ENCODE assay signal across 1 cellular context in the genomic region with DNA sequence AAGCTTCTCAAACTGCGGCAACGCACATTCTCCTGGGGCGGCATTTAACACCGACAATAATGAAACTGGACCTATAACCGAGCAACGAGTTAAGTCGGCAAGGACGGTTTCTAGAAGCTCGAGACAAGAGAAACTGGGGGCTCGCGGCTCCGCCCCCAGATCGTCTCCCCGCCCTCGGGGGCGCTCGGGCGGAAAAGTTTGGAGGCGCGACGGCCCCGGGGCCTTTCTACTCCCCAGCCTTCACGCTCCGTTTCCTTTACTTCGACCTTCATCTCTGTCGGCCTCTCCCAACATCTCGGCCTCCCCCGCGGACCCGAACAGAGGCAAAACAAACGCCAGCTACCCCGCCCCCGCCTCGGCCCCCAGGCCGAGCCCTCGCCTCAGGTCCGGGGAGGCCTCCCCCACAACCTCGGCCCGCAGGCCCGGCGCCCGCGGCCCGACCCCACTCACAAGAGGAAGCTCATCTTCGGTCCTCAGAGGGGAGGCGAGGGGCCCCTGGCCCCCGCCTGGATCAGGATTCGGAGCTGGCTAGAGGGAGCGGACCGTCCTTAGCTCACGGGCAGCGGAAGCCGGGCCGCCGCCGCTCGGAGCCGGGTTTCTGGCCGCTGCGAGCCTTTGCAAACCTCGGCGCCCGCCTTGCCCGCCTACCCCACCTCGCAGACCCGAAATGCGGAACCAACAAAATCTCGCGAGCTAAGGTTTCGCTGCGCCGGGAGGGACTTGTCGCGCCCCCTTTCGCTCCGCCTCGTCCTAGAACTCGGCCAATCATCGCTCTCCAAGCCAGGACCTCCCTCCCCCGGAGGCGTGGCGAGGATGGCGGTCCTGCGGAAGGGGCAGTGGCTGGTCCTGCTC.
TF ChIP-seq lines count a peak whose summit lies in the region.

A gene (minus strand): TSS at position 669 of the 852 bp plus-strand sequence. CDS start 205 bp downstream, at position 464.

TF ChIP-seq in HepG2, 621 proteins besides CTCF, POLR2A, EP300 and RAD21 (continued from another document and continues in another):
- TF ChIP-seq, protein P1, sequence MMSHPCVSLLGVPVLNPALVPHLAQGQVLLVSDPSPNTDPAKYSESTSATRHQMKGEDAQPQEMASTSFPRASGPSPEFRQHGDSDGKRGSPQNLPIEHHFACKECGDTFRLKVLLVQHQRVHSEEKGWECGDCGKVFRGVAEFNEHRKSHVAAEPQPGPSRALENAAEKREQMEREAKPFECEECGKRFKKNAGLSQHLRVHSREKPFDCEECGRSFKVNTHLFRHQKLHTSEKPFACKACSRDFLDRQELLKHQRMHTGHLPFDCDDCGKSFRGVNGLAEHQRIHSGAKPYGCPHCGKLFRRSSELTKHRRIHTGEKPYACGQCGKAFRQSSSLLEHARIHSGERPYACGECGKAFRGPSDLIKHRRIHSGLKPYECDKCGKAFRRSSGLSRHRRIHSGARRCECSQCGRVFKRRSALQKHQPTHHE (CRISPR knock-in tag; IDR thresholded peaks at IDR 0.05; ENCODE audit: borderline replicate concordance) = peak; percentile 83; the same call in 1 of the 2 replicates
- TF ChIP-seq BORCS8-MEF2B (CRISPR knock-in tag; IDR thresholded peaks at IDR 0.05) = no peak
- TF ChIP-seq, protein P2, sequence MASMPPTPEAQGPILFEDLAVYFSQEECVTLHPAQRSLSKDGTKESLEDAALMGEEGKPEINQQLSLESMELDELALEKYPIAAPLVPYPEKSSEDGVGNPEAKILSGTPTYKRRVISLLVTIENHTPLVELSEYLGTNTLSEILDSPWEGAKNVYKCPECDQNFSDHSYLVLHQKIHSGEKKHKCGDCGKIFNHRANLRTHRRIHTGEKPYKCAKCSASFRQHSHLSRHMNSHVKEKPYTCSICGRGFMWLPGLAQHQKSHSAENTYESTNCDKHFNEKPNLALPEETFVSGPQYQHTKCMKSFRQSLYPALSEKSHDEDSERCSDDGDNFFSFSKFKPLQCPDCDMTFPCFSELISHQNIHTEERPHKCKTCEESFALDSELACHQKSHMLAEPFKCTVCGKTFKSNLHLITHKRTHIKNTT (CRISPR knock-in tag; IDR thresholded peaks at IDR 0.05) = no peak
- peak; percentile 75; the same call in 1 of the 2 replicates for TF ChIP-seq ZNF225 (CRISPR knock-in tag; IDR thresholded peaks at IDR 0.05)
- TF ChIP-seq HMGA1 (CRISPR knock-in tag; conservative IDR thresholded peaks at IDR 0.05) = no peak
- TF ChIP-seq YY1 (IDR thresholded peaks at IDR 0.05; ENCODE audit: insufficient read depth, insufficient replicate concordance, low read depth, low read length) = peak; percentile 84
- TF ChIP-seq, protein P3, sequence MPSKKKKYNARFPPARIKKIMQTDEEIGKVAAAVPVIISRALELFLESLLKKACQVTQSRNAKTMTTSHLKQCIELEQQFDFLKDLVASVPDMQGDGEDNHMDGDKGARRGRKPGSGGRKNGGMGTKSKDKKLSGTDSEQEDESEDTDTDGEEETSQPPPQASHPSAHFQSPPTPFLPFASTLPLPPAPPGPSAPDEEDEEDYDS (CRISPR knock-in tag; IDR thresholded peaks at IDR 0.05) = peak; percentile 94
- no peak; the same call in 1 of the 2 replicates for TF ChIP-seq ZNF776 (CRISPR knock-in tag; IDR thresholded peaks at IDR 0.05)
- TF ChIP-seq ZNF343 (CRISPR knock-in tag; IDR thresholded peaks at IDR 0.05) = no peak; the same call in 1 of the 2 replicates
- peak; percentile 66 for TF ChIP-seq PTBP1 (IDR thresholded peaks at IDR 0.05; ENCODE audit: low read depth, low read length, poor library complexity, severe bottlenecking)
- no peak for TF ChIP-seq ZNF510 (CRISPR knock-in tag; IDR thresholded peaks at IDR 0.05; ENCODE audit: low read depth)
- TF ChIP-seq, protein P4, sequence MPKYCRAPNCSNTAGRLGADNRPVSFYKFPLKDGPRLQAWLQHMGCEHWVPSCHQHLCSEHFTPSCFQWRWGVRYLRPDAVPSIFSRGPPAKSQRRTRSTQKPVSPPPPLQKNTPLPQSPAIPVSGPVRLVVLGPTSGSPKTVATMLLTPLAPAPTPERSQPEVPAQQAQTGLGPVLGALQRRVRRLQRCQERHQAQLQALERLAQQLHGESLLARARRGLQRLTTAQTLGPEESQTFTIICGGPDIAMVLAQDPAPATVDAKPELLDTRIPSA (CRISPR knock-in tag; IDR thresholded peaks at IDR 0.05; ENCODE audit: borderline replicate concordance) = peak; percentile 91
- no peak; the same call in 1 of the 2 replicates for TF ChIP-seq ZNF761 (CRISPR knock-in tag; conservative IDR thresholded peaks at IDR 0.05)
- no peak for TF ChIP-seq SMC3 (IDR thresholded peaks at IDR 0.05; ENCODE audit: low read length)
- no peak for TF ChIP-seq FOXJ3 (CRISPR knock-in tag; IDR thresholded peaks at IDR 0.05; ENCODE audit: borderline replicate concordance)
- TF ChIP-seq, protein P5, sequence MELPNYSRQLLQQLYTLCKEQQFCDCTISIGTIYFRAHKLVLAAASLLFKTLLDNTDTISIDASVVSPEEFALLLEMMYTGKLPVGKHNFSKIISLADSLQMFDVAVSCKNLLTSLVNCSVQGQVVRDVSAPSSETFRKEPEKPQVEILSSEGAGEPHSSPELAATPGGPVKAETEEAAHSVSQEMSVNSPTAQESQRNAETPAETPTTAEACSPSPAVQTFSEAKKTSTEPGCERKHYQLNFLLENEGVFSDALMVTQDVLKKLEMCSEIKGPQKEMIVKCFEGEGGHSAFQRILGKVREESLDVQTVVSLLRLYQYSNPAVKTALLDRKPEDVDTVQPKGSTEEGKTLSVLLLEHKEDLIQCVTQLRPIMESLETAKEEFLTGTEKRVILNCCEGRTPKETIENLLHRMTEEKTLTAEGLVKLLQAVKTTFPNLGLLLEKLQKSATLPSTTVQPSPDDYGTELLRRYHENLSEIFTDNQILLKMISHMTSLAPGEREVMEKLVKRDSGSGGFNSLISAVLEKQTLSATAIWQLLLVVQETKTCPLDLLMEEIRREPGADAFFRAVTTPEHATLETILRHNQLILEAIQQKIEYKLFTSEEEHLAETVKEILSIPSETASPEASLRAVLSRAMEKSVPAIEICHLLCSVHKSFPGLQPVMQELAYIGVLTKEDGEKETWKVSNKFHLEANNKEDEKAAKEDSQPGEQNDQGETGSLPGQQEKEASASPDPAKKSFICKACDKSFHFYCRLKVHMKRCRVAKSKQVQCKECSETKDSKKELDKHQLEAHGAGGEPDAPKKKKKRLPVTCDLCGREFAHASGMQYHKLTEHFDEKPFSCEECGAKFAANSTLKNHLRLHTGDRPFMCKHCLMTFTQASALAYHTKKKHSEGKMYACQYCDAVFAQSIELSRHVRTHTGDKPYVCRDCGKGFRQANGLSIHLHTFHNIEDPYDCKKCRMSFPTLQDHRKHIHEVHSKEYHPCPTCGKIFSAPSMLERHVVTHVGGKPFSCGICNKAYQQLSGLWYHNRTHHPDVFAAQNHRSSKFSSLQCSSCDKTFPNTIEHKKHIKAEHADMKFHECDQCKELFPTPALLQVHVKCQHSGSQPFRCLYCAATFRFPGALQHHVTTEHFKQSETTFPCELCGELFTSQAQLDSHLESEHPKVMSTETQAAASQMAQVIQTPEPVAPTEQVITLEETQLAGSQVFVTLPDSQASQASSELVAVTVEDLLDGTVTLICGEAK (IDR thresholded peaks at IDR 0.05) = no peak
- TF ChIP-seq, protein P5 (CRISPR knock-in tag; IDR thresholded peaks at IDR 0.05) = no peak; the same call in 1 of the 2 replicates
- TF ChIP-seq FOXC1 (CRISPR knock-in tag; IDR thresholded peaks at IDR 0.05; ENCODE audit: borderline replicate concordance) = no peak; the same call in 1 of the 2 replicates
- 0 out of 2 replicates have a peak, but pooled peaks have one; percentile 26 for TF ChIP-seq ZNF335 (CRISPR knock-in tag; IDR thresholded peaks at IDR 0.05)
- TF ChIP-seq ZNF777 (CRISPR knock-in tag; IDR thresholded peaks at IDR 0.05) = peak; percentile 32; the same call in 1 of the 2 replicates
- TF ChIP-seq SPEN (CRISPR knock-in tag; IDR thresholded peaks at IDR 0.05; ENCODE audit: low read depth) = peak; percentile 92; the same call in 1 of the 2 replicates
- peak; percentile 67; the same call in 1 of the 2 replicates for TF ChIP-seq ZNF430 (CRISPR knock-in tag; IDR thresholded peaks at IDR 0.05)
- peak; percentile 79 for TF ChIP-seq NFYC (CRISPR knock-in tag; IDR thresholded peaks at IDR 0.05)
- TF ChIP-seq, protein P6, sequence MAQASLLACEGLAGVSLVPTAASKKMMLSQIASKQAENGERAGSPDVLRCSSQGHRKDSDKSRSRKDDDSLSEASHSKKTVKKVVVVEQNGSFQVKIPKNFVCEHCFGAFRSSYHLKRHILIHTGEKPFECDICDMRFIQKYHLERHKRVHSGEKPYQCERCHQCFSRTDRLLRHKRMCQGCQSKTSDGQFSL (CRISPR knock-in tag; IDR thresholded peaks at IDR 0.05) = no peak; the same call in 1 of the 2 replicates
- TF ChIP-seq EED (CRISPR knock-in tag; IDR thresholded peaks at IDR 0.05) = no peak; the same call in 1 of the 2 replicates
- TF ChIP-seq HHEX (CRISPR knock-in tag; IDR thresholded peaks at IDR 0.05) = no peak
- no peak for TF ChIP-seq FOSL2 (CRISPR knock-in tag; IDR thresholded peaks at IDR 0.05)
- TF ChIP-seq, protein P7, sequence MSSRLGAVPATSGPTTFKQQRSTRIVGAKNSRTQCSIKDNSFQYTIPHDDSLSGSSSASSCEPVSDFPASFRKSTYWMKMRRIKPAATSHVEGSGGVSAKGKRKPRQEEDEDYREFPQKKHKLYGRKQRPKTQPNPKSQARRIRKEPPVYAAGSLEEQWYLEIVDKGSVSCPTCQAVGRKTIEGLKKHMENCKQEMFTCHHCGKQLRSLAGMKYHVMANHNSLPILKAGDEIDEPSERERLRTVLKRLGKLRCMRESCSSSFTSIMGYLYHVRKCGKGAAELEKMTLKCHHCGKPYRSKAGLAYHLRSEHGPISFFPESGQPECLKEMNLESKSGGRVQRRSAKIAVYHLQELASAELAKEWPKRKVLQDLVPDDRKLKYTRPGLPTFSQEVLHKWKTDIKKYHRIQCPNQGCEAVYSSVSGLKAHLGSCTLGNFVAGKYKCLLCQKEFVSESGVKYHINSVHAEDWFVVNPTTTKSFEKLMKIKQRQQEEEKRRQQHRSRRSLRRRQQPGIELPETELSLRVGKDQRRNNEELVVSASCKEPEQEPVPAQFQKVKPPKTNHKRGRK (CRISPR knock-in tag; IDR thresholded peaks at IDR 0.05) = 0 out of 2 replicates have a peak, but pooled peaks have one; percentile 48
- peak; percentile 42; the same call in 1 of the 2 replicates for TF ChIP-seq ZSCAN29 (CRISPR knock-in tag; conservative IDR thresholded peaks at IDR 0.05)
- TF ChIP-seq, protein P8, sequence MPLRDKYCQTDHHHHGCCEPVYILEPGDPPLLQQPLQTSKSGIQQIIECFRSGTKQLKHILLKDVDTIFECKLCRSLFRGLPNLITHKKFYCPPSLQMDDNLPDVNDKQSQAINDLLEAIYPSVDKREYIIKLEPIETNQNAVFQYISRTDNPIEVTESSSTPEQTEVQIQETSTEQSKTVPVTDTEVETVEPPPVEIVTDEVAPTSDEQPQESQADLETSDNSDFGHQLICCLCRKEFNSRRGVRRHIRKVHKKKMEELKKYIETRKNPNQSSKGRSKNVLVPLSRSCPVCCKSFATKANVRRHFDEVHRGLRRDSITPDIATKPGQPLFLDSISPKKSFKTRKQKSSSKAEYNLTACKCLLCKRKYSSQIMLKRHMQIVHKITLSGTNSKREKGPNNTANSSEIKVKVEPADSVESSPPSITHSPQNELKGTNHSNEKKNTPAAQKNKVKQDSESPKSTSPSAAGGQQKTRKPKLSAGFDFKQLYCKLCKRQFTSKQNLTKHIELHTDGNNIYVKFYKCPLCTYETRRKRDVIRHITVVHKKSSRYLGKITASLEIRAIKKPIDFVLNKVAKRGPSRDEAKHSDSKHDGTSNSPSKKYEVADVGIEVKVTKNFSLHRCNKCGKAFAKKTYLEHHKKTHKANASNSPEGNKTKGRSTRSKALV (CRISPR knock-in tag; IDR thresholded peaks at IDR 0.05) = no peak
- no peak for TF ChIP-seq XBP1 (CRISPR knock-in tag; IDR thresholded peaks at IDR 0.05)
- TF ChIP-seq, protein P9, sequence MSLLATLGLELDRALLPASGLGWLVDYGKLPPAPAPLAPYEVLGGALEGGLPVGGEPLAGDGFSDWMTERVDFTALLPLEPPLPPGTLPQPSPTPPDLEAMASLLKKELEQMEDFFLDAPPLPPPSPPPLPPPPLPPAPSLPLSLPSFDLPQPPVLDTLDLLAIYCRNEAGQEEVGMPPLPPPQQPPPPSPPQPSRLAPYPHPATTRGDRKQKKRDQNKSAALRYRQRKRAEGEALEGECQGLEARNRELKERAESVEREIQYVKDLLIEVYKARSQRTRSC (CRISPR knock-in tag; IDR thresholded peaks at IDR 0.05; ENCODE audit: low read depth) = no peak
- peak; percentile 45; the same call in 1 of the 2 replicates for TF ChIP-seq ZNF792 (CRISPR knock-in tag; IDR thresholded peaks at IDR 0.05)
- TF ChIP-seq ZNF652 (CRISPR knock-in tag; IDR thresholded peaks at IDR 0.05; ENCODE audit: borderline replicate concordance, low read depth) = no peak
- TF ChIP-seq CHD2 (IDR thresholded peaks at IDR 0.05; ENCODE audit: low read depth, low read length) = peak; percentile 97
- no peak for TF ChIP-seq MZF1 (CRISPR knock-in tag; IDR thresholded peaks at IDR 0.05; ENCODE audit: borderline replicate concordance)
